ENCODE assay signal across 8 cellular contexts in the genomic region with DNA sequence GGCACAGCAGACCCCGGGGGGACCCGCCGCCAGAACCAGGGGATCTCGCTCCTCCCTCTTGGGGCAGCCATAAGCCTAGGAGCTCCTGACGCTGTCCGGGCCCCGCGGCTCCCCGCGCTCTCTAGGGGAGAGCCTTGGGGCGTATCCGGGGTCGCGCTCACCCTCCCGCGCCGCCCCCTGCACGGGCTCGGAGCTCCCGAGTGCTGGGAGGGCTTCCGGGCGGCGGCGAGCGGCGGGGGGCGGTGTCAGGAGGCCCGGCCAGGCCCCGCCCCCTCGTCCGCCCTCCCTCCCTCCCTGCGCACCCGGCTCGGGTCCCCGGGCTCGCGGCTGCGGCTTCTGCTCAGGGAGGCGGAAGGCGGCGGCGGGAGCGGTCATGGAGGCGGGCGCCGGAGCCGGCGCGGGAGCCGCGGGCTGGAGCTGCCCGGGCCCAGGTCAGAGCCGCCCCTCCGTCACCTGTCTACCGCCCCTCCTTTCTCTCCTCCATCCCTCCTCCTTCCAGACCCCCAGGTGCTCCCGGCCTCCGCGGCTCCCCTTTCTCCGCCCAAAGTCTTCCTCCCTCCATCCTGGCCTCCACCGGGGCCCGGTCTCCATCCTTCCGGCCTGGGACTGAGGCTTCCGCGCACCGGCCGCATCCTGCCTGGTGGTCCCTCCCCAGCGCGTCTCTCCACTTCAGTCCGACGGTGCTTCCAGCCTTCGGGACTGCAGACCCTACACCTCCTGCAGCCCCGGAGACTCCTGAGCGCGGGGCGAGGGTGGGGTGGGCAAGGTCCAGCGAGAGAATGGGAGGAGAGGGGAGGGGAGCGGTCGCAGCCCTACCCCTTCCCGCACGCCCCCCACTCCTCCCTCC. TPM values are rescaled to one million over a fixed set of nuclear protein-coding genes. Genes with fewer than 3 reads are reported as not detected.
DNase-seq lines count a peak whose midpoint lies in the region; ATAC-seq and TF ChIP-seq lines count a peak whose summit lies in the region.

No MANE protein-coding gene starts in this region.

- H3K9me3 ChIP-seq in SK-N-MC (ENCODE audit: low read depth, low read length): no peaks in the 10 kb centered on the region

- TF ChIP-seq CTCF in type B pancreatic cell (conservative IDR thresholded peaks at IDR 0.05): no peak

- H3K9ac ChIP-seq in SK-N-MC (ENCODE audit: insufficient read length): peak overlapping the region; percentile 41

- H3K4me3 Mint-ChIP-seq in activated naive CD4-positive, alpha-beta T cell treated with anti-CD3 and anti-CD28 coated beads, Interleukin-2, amount 50 U/mL, for 24 hours: peak overlapping the region; percentile 83
- H3K4me3 Mint-ChIP-seq in type B pancreatic cell: peak overlapping the region; percentile 89

- DNase-seq in DMS 273 (lab: John Stamatoyannopoulos, UW; ENCODE audit: unreplicated experiment) (peak; percentile 91), KBM-7 (peak; percentile 53), SK-N-MC (ENCODE audit: low read depth, low spot score) (no peak), Right ventricle myocardium superior (peak; percentile 88), pons (ENCODE audit: low spot score) (peak; percentile 26), type B pancreatic cell (ENCODE audit: extremely low spot score, unreplicated experiment) (peak; percentile 80)

- intact Hi-C loops in Right ventricle myocardium superior (cut with DNase I): loop anchor here (5.0 kb wide), 1 partner anchor 41 kb away; a partner anchor contains a TSS

- in situ Hi-C loops in KBM-7 (cut with MboI; ENCODE audit: low pct_unique_long_range_greater_than_20kb, low sequenced_read_pairs): no loop called here

- H3K27ac ChIP-seq in SK-N-MC: no peak overlapping the region

- peak; percentile 78 for ATAC-seq in GM21526 (IDR thresholded peaks at IDR 0.05; ENCODE audit: low FRiP score, unreplicated experiment)
- peak; percentile 94 for ATAC-seq in Right ventricle myocardium superior (ENCODE audit: poor library complexity)

- no peaks in the 10 kb centered on the region for H3K27me3 Mint-ChIP-seq in activated naive CD4-positive, alpha-beta T cell treated with anti-CD3 and anti-CD28 coated beads, Interleukin-2, amount 50 U/mL, for 24 hours
- peaks cover 21% of the 10 kb centered on the region for H3K27me3 Mint-ChIP-seq in type B pancreatic cell

- no peaks in the 10 kb centered on the region for H3K9me3 Mint-ChIP-seq in activated naive CD4-positive, alpha-beta T cell treated with anti-CD3 and anti-CD28 coated beads, Interleukin-2, amount 50 U/mL, for 24 hours
- H3K9me3 Mint-ChIP-seq in type B pancreatic cell: no peaks in the 10 kb centered on the region

- H3K36me3 ChIP-seq in SK-N-MC (ENCODE audit: insufficient read depth, low read length): no peaks in the 10 kb centered on the region

- H3K36me3 Mint-ChIP-seq in activated naive CD4-positive, alpha-beta T cell treated with anti-CD3 and anti-CD28 coated beads, Interleukin-2, amount 50 U/mL, for 24 hours: no peaks in the 10 kb centered on the region
- H3K36me3 Mint-ChIP-seq in type B pancreatic cell: peaks cover 12% of the 10 kb centered on the region

- H3K4me3 ChIP-seq in SK-N-MC: peak overlapping the region; percentile 87

- H3K27ac Mint-ChIP-seq in activated naive CD4-positive, alpha-beta T cell treated with anti-CD3 and anti-CD28 coated beads, Interleukin-2, amount 50 U/mL, for 24 hours: no peak overlapping the region
- H3K27ac Mint-ChIP-seq in type B pancreatic cell: no peak overlapping the region

- H3K4me1 Mint-ChIP-seq in activated naive CD4-positive, alpha-beta T cell treated with anti-CD3 and anti-CD28 coated beads, Interleukin-2, amount 50 U/mL, for 24 hours: peaks cover 10% of the 10 kb centered on the region
- H3K4me1 Mint-ChIP-seq in type B pancreatic cell (ENCODE audit: unreplicated experiment): peaks cover 7% of the 10 kb centered on the region

RNA-seq across cellular contexts. Expression of a gene that starts 0.4 kb away (rescaled TPM):
- total RNA-seq in Right ventricle myocardium superior (5.2 TPM), type B pancreatic cell (ENCODE audit: low replicate concordance) (4.2 and 44.2 TPM in 2 replicates)

RNA-seq across cellular contexts. Expression of a gene that starts 15.8 kb away (rescaled TPM):
- not detected for total RNA-seq in Right ventricle myocardium superior
- not detected in 2 replicates for total RNA-seq in type B pancreatic cell (ENCODE audit: low replicate concordance)

RNA-seq across cellular contexts. Expression of a gene that starts 38.9 kb away (rescaled TPM):
- total RNA-seq in Right ventricle myocardium superior (601 TPM), type B pancreatic cell (ENCODE audit: low replicate concordance) (20.3 and 54.0 TPM in 2 replicates)

RNA-seq across cellular contexts. Expression of a gene that starts 52.2 kb away (rescaled TPM):
- total RNA-seq in Right ventricle myocardium superior (165 TPM), type B pancreatic cell (ENCODE audit: low replicate concordance) (134 and 144 TPM in 2 replicates)

Comparison
In these comparisons a context has a peak if more than half of its experiments do, and no peak if none do; other contexts are left out.
1. RNA of a gene that starts 38.9 kb away (total RNA-seq): 601 TPM in Right ventricle myocardium superior (single experiment); 20.3 to 54.0 TPM in type B pancreatic cell; every median in the first group is over 10 times any median in the second.